9 cellular contexts compared by ENCODE assay signal in genomic region chr1:44802306-44803061, GRCh38. TPM values are rescaled to one million over a fixed set of nuclear protein-coding genes. Genes with fewer than 3 reads are reported as not detected.
A peak's percentile ranks its signal among the peaks of the same experiment; 100 is the strongest.
DNase-seq lines count a peak whose midpoint lies in the region; ATAC-seq, FAIRE-seq and TF ChIP-seq lines count a peak whose summit lies in the region.
"Had no signal": no experiment of that assay in that cellular context is flagged by ENCODE, and none has a peak within 500 bp of the region (broad histone marks: within the 10 kb centered on the region; RNA-seq: fewer than 3 reads in every experiment).

No MANE protein-coding gene starts in this region.

- H3K9me3 Mint-ChIP-seq in activated B cell treated with CpG ODN at 0.5 μM for 24 hours (no peaks in the 10 kb centered on the region), progenitor cell of endocrine pancreas (ENCODE audit: low read depth) (no peaks in the 10 kb centered on the region)

- H3K4me1 Mint-ChIP-seq in activated B cell treated with CpG ODN at 0.5 μM for 24 hours: peaks cover 42% of the 10 kb centered on the region
- H3K4me1 Mint-ChIP-seq in progenitor cell of endocrine pancreas (ENCODE audit: low read depth): peaks cover 24% of the 10 kb centered on the region

- FAIRE-seq in RCC 7860 (lab: Jason Lieb, UNC): no peak

- peak overlapping the region; percentile 45; the same call in 1 of the 2 replicates for H3K9ac ChIP-seq in ES-I3 (ENCODE audit: low read depth, low read length)

- H3K9me3 ChIP-seq in ES-I3 (ENCODE audit: control insufficient read depth, insufficient read depth, low read length): no peaks in the 10 kb centered on the region

- CTCF ChIA-PET in activated B cell treated with CpG ODN at 0.5 μM for 24 hours (lab: Charles Lee): no interaction called here

- peak overlapping the region; percentile 93 for H3K4me3 ChIP-seq in fibroblast of the aortic adventitia (ENCODE audit: low read depth, low read length)

- H3K4me3 Mint-ChIP-seq in activated B cell treated with CpG ODN at 0.5 μM for 24 hours (peak overlapping the region; percentile 91), progenitor cell of endocrine pancreas (ENCODE audit: low read depth) (peak overlapping the region; percentile 60)

- DNase-seq in activated B cell treated with CpG ODN at 0.5 μM for 24 hours (no peak), fibroblast of the aortic adventitia (ENCODE audit: low read depth) (no peak), progenitor cell of endocrine pancreas (ENCODE audit: low spot score, unreplicated experiment) (no peak), NCI-H187 treated with DMSO at 0.1 percent for 48 hours (lab: John Stamatoyannopoulos, UW) (no peak), RCC 7860 (ENCODE audit: low spot score) (no peak), epidermal melanocyte (ENCODE audit: insufficient read length, low spot score) (no peak)

- no peak for ATAC-seq in activated B cell treated with CpG ODN at 0.5 μM for 24 hours (ENCODE audit: low read depth)
- no peak for ATAC-seq in HG03139 (IDR thresholded peaks at IDR 0.05; ENCODE audit: unreplicated experiment)

- H3K27me3 Mint-ChIP-seq in activated B cell treated with CpG ODN at 0.5 μM for 24 hours (no peaks in the 10 kb centered on the region), progenitor cell of endocrine pancreas (peaks cover 8% of the 10 kb centered on the region)

- intact Hi-C loops in activated B cell treated with CpG ODN at 0.5 μM for 24 hours (cut with micrococcal nuclease): loop anchor here (5.0 to 10.0 kb wide), 2 partner anchors 782 to 1455 kb away; partner anchors contain the start of gene NASP

- peaks cover 53% of the 10 kb centered on the region for H3K36me3 Mint-ChIP-seq in activated B cell treated with CpG ODN at 0.5 μM for 24 hours (ENCODE audit: low read depth)
- H3K36me3 Mint-ChIP-seq in progenitor cell of endocrine pancreas (ENCODE audit: insufficient read depth): peaks cover 7% of the 10 kb centered on the region

- TF ChIP-seq CTCF in activated B cell treated with CpG ODN at 0.5 μM for 24 hours (IDR thresholded peaks at IDR 0.05): no peak
- TF ChIP-seq CTCF in fibroblast of the aortic adventitia (IDR thresholded peaks at IDR 0.05; ENCODE audit: insufficient read depth, low read length): no peak
- TF ChIP-seq CTCF in progenitor cell of endocrine pancreas (IDR thresholded peaks at IDR 0.05; ENCODE audit: unreplicated experiment): no peak

- H3K27ac Mint-ChIP-seq in activated B cell treated with CpG ODN at 0.5 μM for 24 hours (peak overlapping the region; percentile 68), progenitor cell of endocrine pancreas (peak overlapping the region; percentile 73)

- POLR2A ChIA-PET in activated B cell treated with CpG ODN at 0.5 μM for 24 hours (lab: Charles Lee): interaction anchor here (0.9 to 8.7 kb wide), 5 partner anchors 9 to 81 kb away, joined by 3 to 339 read pairs (median 60); partner anchors contain the start of gene BTBD19

- peaks cover 19% of the 10 kb centered on the region for H3K36me3 ChIP-seq in ES-I3 (ENCODE audit: insufficient read depth, low read length)

- H3K4me1 ChIP-seq in ES-I3 (ENCODE audit: insufficient read depth, low read length): peaks cover 24% of the 10 kb centered on the region

RNA-seq across cellular contexts. Expression of gene PLK3, which starts 2.3 kb away (rescaled TPM):
- total RNA-seq in activated B cell treated with CpG ODN at 0.5 μM for 24 hours: 63.0 and 82.0 TPM in 2 replicates
- 28.8 and 36.1 TPM in 2 replicates for total RNA-seq in fibroblast of the aortic adventitia (ENCODE audit: low replicate concordance)
- 11.8 and 13.3 TPM in 2 replicates for total RNA-seq in progenitor cell of endocrine pancreas

RNA-seq across cellular contexts. Expression of gene DYNLT4, which starts 4.7 kb away (rescaled TPM):
- not detected in 2 replicates for total RNA-seq in activated B cell treated with CpG ODN at 0.5 μM for 24 hours
- 1.2 TPM in 1 of 2 replicates, not detected in the other for total RNA-seq in fibroblast of the aortic adventitia (ENCODE audit: low replicate concordance)
- 0.55 and 0.79 TPM in 2 replicates for total RNA-seq in progenitor cell of endocrine pancreas
- total RNA-seq: SK-MEL-5 had no signal

RNA-seq across cellular contexts. Expression of gene BTBD19, which starts 5.8 kb away (rescaled TPM):
- total RNA-seq in activated B cell treated with CpG ODN at 0.5 μM for 24 hours: 25.8 and 27.6 TPM in 2 replicates
- 5.2 and 5.4 TPM in 2 replicates for total RNA-seq in fibroblast of the aortic adventitia (ENCODE audit: low replicate concordance)
- 26.7 and 27.5 TPM in 2 replicates for total RNA-seq in progenitor cell of endocrine pancreas
- total RNA-seq: SK-MEL-5 had no signal

RNA-seq across cellular contexts. Expression of gene BEST4, which starts 14.5 kb away (rescaled TPM):
- total RNA-seq in activated B cell treated with CpG ODN at 0.5 μM for 24 hours (0.49 and 0.62 TPM in 2 replicates), fibroblast of the aortic adventitia (ENCODE audit: low replicate concordance) (0.09 TPM in 1 of 2 replicates, not detected in the other), progenitor cell of endocrine pancreas (2.1 and 2.4 TPM in 2 replicates)
- total RNA-seq: SK-MEL-5 had no signal

RNA-seq across cellular contexts. Expression of gene RPS8, which starts 27.1 kb away (rescaled TPM):
- total RNA-seq in activated B cell treated with CpG ODN at 0.5 μM for 24 hours (3,767 and 4,240 TPM in 2 replicates), fibroblast of the aortic adventitia (ENCODE audit: low replicate concordance) (894 and 2,421 TPM in 2 replicates), progenitor cell of endocrine pancreas (1,808 and 1,842 TPM in 2 replicates)
